27 cellular contexts compared by ENCODE assay signal in genomic region chr1:222019029-222019428, GRCh38.
"Had no signal": no experiment of that assay in that cellular context is flagged by ENCODE, and none has a peak within 500 bp of the region (broad histone marks: within the 10 kb centered on the region; RNA-seq: fewer than 3 reads in every experiment).

No MANE protein-coding gene starts in this region.

- H3K36me3 ChIP-seq: heart left ventricle, lower lobe of right lung, neutrophil, sigmoid colon, tibial nerve, vagina had no signal

- H3K4me3 Mint-ChIP-seq: mesothelial cell of epicardium; naive B cell; nephron; neural crest cell; stimulated activated memory B cell treated with anti-CD40 and anti-IgM and Interleukin-4, amounts not matched to agents 10 μg/mL and 1 μg/mL and 100 μg/mL, for 72 hours; stimulated activated naive CD8-positive, alpha-beta T cell treated with anti-CD3 and anti-CD28 coated beads, Interleukin-15, amount 100 ng/mL, for 72 hours; type B pancreatic cell had no signal

- H3K4me1 Mint-ChIP-seq: mesothelial cell of epicardium; naive B cell; nephron; neural crest cell; stimulated activated memory B cell treated with anti-CD40 and anti-IgM and Interleukin-4, amounts not matched to agents 10 μg/mL and 1 μg/mL and 100 μg/mL, for 72 hours; stimulated activated naive CD8-positive, alpha-beta T cell treated with anti-CD3 and anti-CD28 coated beads, Interleukin-15, amount 100 ng/mL, for 72 hours had no signal

- ATAC-seq: heart left ventricle; lower lobe of right lung; stimulated activated memory B cell treated with anti-CD40 and anti-IgM and Interleukin-4, amounts not matched to agents 10 μg/mL and 1 μg/mL and 100 μg/mL, for 72 hours; stimulated activated naive CD8-positive, alpha-beta T cell treated with anti-CD3 and anti-CD28 coated beads, Interleukin-15, amount 100 ng/mL, for 72 hours had no signal

- H3K9me3 ChIP-seq: heart left ventricle, lower lobe of right lung, neutrophil, sigmoid colon, tibial nerve, vagina had no signal

- H3K9me3 Mint-ChIP-seq: mesothelial cell of epicardium; neural crest cell; stimulated activated memory B cell treated with anti-CD40 and anti-IgM and Interleukin-4, amounts not matched to agents 10 μg/mL and 1 μg/mL and 100 μg/mL, for 72 hours; stimulated activated naive CD8-positive, alpha-beta T cell treated with anti-CD3 and anti-CD28 coated beads, Interleukin-15, amount 100 ng/mL, for 72 hours had no signal

- DNase-seq: heart left ventricle; hypothalamus; islet precursor cell; lower lobe of right lung; mammary epithelial cell; mesenchymal stem cell; naive B cell; occipital lobe; right cardiac atrium; sigmoid colon; stimulated activated CD4-positive, alpha-beta T cell treated with anti-CD3 and anti-CD28 coated beads, Interleukin-1b, Interleukin-23, amount 100 ng/mL, for 48 hours; stimulated activated CD4-positive, alpha-beta T cell treated with anti-CD3 and anti-CD28 coated beads, Interleukin-2, amount 100 ng/mL, for 48 hours; stimulated activated CD4-positive, alpha-beta T cell treated with anti-CD3 and anti-CD28 coated beads, Interleukin-4, amount 100 ng/mL, for 4 hours; stimulated activated CD8-positive, alpha-beta memory T cell treated with anti-CD3 and anti-CD28 coated beads, Interleukin-4, amount 100 ng/mL, for 48 hours; stimulated activated naive CD4-positive, alpha-beta T cell treated with Interleukin-2 at 50 U/mL for 16 hours; stimulated activated naive CD8-positive, alpha-beta T cell treated with anti-CD3 and anti-CD28 coated beads, Interleukin-15, amount 100 ng/mL, for 72 hours; substantia nigra had no signal

- H3K4me1 ChIP-seq: lower lobe of right lung, sigmoid colon, tibial nerve, vagina had no signal

- H3K27me3 ChIP-seq: heart left ventricle, neutrophil, sigmoid colon, tibial nerve, vagina had no signal

- H3K27me3 Mint-ChIP-seq: naive B cell; progenitor cell of endocrine pancreas; stimulated activated memory B cell treated with anti-CD40 and anti-IgM and Interleukin-4, amounts not matched to agents 10 μg/mL and 1 μg/mL and 100 μg/mL, for 72 hours; stimulated activated naive CD8-positive, alpha-beta T cell treated with anti-CD3 and anti-CD28 coated beads, Interleukin-15, amount 100 ng/mL, for 72 hours; type B pancreatic cell had no signal

- H3K27ac ChIP-seq: heart left ventricle, lower lobe of right lung, neutrophil, sigmoid colon, tibial nerve, vagina had no signal

- H3K27ac Mint-ChIP-seq: mesothelial cell of epicardium; nephron; progenitor cell of endocrine pancreas; stimulated activated memory B cell treated with anti-CD40 and anti-IgM and Interleukin-4, amounts not matched to agents 10 μg/mL and 1 μg/mL and 100 μg/mL, for 72 hours; stimulated activated naive CD8-positive, alpha-beta T cell treated with anti-CD3 and anti-CD28 coated beads, Interleukin-15, amount 100 ng/mL, for 72 hours; type B pancreatic cell had no signal

- H3K4me3 ChIP-seq: heart left ventricle, lower lobe of right lung, sigmoid colon, smooth muscle cell, tibial nerve, vagina had no signal

- H3K36me3 Mint-ChIP-seq: mesothelial cell of epicardium; naive B cell; stimulated activated memory B cell treated with anti-CD40 and anti-IgM and Interleukin-4, amounts not matched to agents 10 μg/mL and 1 μg/mL and 100 μg/mL, for 72 hours; type B pancreatic cell had no signal
